Comparison of ENCODE assay signal across 19 cellular contexts in genomic region chr10:70445718-70446485, GRCh38. TPM values are rescaled to one million over a fixed set of nuclear protein-coding genes. Genes with fewer than 3 reads are reported as not detected.
DNase-seq lines count a peak whose midpoint lies in the region; TF ChIP-seq lines count a peak whose summit lies in the region.
"Had no signal": no experiment of that assay in that cellular context is flagged by ENCODE, and none has a peak within 500 bp of the region (broad histone marks: within the 10 kb centered on the region; RNA-seq: fewer than 3 reads in every experiment).

No MANE protein-coding gene starts in this region.

- H3K4me3 ChIP-seq in GM23248 (no peak overlapping the region), sigmoid colon (no peak overlapping the region)
- H3K4me3 ChIP-seq: colonic mucosa, esophagus squamous epithelium, mucosa of descending colon, prostate gland had no signal

- peak in 2 of 4 donors; percentile 22 to 62 for TF ChIP-seq EP300 in sigmoid colon (IDR thresholded peaks at IDR 0.05)

- H4K20me1 ChIP-seq in GM23248 (ENCODE audit: insufficient read depth): no peaks in the 10 kb centered on the region

- intact Hi-C loops in sigmoid colon (cut with DNase I): no loop called here

- H2AFZ ChIP-seq in GM23248: no peak overlapping the region

- H3K27ac ChIP-seq in GM23248 (no peak overlapping the region), sigmoid colon (peak overlapping the region; percentile 45 to 71 (median 58))
- H3K27ac ChIP-seq: C4-2B, colonic mucosa, esophagus squamous epithelium, prostate gland had no signal

- WGBS in GM23248 (ENCODE audit: low coverage in 1 of 2, low lambda C conversion rate in 2 of 2, missing lambda C conversion rate in 2 of 2), 2 experiments: 51 to 55% methylated on average over 6 of the region's 6 CpGs
- WGBS in sigmoid colon, 2 donors: 57 to 61% methylated on average over 6 of the region's 6 CpGs

- H3K36me3 ChIP-seq in GM23248 (ENCODE audit: low read depth) (no peaks in the 10 kb centered on the region), sigmoid colon (no peaks in the 10 kb centered on the region)
- H3K36me3 ChIP-seq: colonic mucosa, esophagus squamous epithelium, prostate gland had no signal

- TF ChIP-seq POLR2A in sigmoid colon (IDR thresholded peaks at IDR 0.05): no peak

- no peak for TF ChIP-seq CTCF in sigmoid colon (IDR thresholded peaks at IDR 0.05)

- H3K4me2 ChIP-seq in GM23248 (ENCODE audit: unreplicated experiment): no peak overlapping the region

- H3K79me2 ChIP-seq in GM23248 (ENCODE audit: insufficient read depth): no peaks in the 10 kb centered on the region

- H3K9ac ChIP-seq in GM23248: no peak overlapping the region

- no peaks in the 10 kb centered on the region for H3K4me1 ChIP-seq in GM23248 (ENCODE audit: insufficient read depth)
- peaks cover 0 to 52% (median 36%) of the 10 kb centered on the region in 4 donors for H3K4me1 ChIP-seq in sigmoid colon
- H3K4me1 ChIP-seq: prostate gland had no signal

- H3F3A ChIP-seq in GM23248 (ENCODE audit: insufficient read depth): no peaks in the 10 kb centered on the region

- peaks cover 26% of the 10 kb centered on the region for H3K27me3 ChIP-seq in GM23248 (replicated peaks; ENCODE audit: insufficient read depth)
- H3K27me3 ChIP-seq in sigmoid colon: peaks cover 9 to 17% (median 12%) of the 10 kb centered on the region in 3 donors

- H3K9me3 ChIP-seq in GM23248 (ENCODE audit: low read depth) (no peaks in the 10 kb centered on the region), sigmoid colon (no peaks in the 10 kb centered on the region)
- H3K9me3 ChIP-seq: colonic mucosa, esophagus squamous epithelium, mucosa of descending colon, prostate gland had no signal

- H3K9me2 ChIP-seq in GM23248 (ENCODE audit: insufficient read depth): no peaks in the 10 kb centered on the region

- DNase-seq in GM23248: peak; percentile 36
- DNase-seq in astrocyte of the hippocampus (ENCODE audit: low read depth, low spot score): peak; percentile 35
- peak; percentile 65 for DNase-seq in iris pigment epithelial cell (ENCODE audit: low read depth)
- peak; percentile 82 for DNase-seq in sigmoid colon
- DNase-seq in HK-2 (ENCODE audit: unreplicated experiment): no peak
- no peak for DNase-seq in GM19238 (ENCODE audit: insufficient read length, low spot score)
- DNase-seq in NAMALWA (ENCODE audit: low spot score): no peak
- DNase-seq: activated B cell treated with CpG ODN at 0.5 μM for 24 hours; colonic mucosa; esophagus squamous epithelium; mucosa of descending colon; NCI-H1105; NCI-H226; OCI-M1; stimulated activated CD4-positive, alpha-beta T cell treated with anti-CD3 and anti-CD28 coated beads, Interleukin-2, amount 100 ng/mL, for 24 hours; stimulated activated CD8-positive, alpha-beta memory T cell treated with anti-CD3 and anti-CD28 coated beads, Interleukin-4, amount 100 ng/mL, for 48 hours; trophoblast cell had no signal

- in situ Hi-C loops in GM23248 (cut with MboI): no loop called here

RNA-seq across cellular contexts. Expression of gene NODAL, which starts 4.4 kb away (rescaled TPM):
- total RNA-seq in GM23248 (2014; rRNA removed; shearing (Covaris generic)): not detected in 2 replicates
- polyA plus RNA-seq in GM23248 (2016; fragmentation: Nextera tagmentation; extraction: Ambion mirVana): not detected in 2 replicates
- total RNA-seq in sigmoid colon: not detected
- polyA plus RNA-seq in sigmoid colon: not detected
- total RNA-seq: activated B cell treated with CpG ODN at 0.5 μM for 24 hours, esophagus squamous epithelium, mucosa of descending colon, prostate gland had no signal

RNA-seq across cellular contexts. Expression of gene PALD1, which starts 32.7 kb away (rescaled TPM):
- not detected in 2 replicates for total RNA-seq in GM23248 (2014; rRNA removed; shearing (Covaris generic))
- not detected in 2 replicates for polyA plus RNA-seq in GM23248 (2016; fragmentation: Nextera tagmentation; extraction: Ambion mirVana)
- total RNA-seq in sigmoid colon: 10 to 100 TPM; 13.9 to 33.8 (median 18.8) TPM
- polyA plus RNA-seq in sigmoid colon: 1 to 10 TPM; 1.8 to 6.2 (median 1.8) TPM

RNA-seq across cellular contexts. Expression of gene EIF4EBP2, which starts 42.0 kb away (rescaled TPM):
- total RNA-seq in GM23248 (2014; rRNA removed; shearing (Covaris generic)): 32.0 and 34.8 TPM in 2 replicates
- 18.2 and 18.4 TPM in 2 replicates for polyA plus RNA-seq in GM23248 (2016; fragmentation: Nextera tagmentation; extraction: Ambion mirVana)
- total RNA-seq in sigmoid colon: 10 to 100 TPM; 67.1 to 76.0 (median 72.6) TPM
- 100 to 1,000 TPM in 1 of 3 donors, 10 to 100 TPM in 2; 34.7 to 102 (median 76.3) TPM for polyA plus RNA-seq in sigmoid colon

Comparison
In these comparisons a context has a peak if more than half of its experiments do, and no peak if none do; other contexts are left out.
1. DNase-seq: peak in GM23248 (single experiment), astrocyte of the hippocampus (single experiment), iris pigment epithelial cell (single experiment) and sigmoid colon (single experiment); none in HK-2 (single experiment), GM19238 (single experiment) and NAMALWA (single experiment).
2. RNA of gene PALD1, which starts 32.7 kb away (total RNA-seq): 13.9 to 33.8 TPM in sigmoid colon; not detected in GM23248; every median in the first group is over 10 times any median in the second.